8 cellular contexts compared by ENCODE assay signal in genomic region chr17:1111599-1112443, GRCh38.
DNase-seq lines count a peak whose midpoint lies in the region; ATAC-seq and TF ChIP-seq lines count a peak whose summit lies in the region.

No MANE protein-coding gene starts in this region.

- H3K4me1 ChIP-seq in gastroesophageal sphincter = peaks cover 8 to 74% (median 51%) of the 10 kb centered on the region in 3 donors

- H3K27ac ChIP-seq in gastroesophageal sphincter (peak overlapping the region; percentile 82 to 97 (median 92)), skin epidermis (peak overlapping the region; percentile 26 to 98 (median 91))

- no peaks in the 10 kb centered on the region for H3K36me3 ChIP-seq in gastroesophageal sphincter

- H3K27ac Mint-ChIP-seq in HFFc6 = peak overlapping the region; percentile 95

- H3K27me3 ChIP-seq in gastroesophageal sphincter = no peaks in the 10 kb centered on the region

- no peak overlapping the region for H3K4me3 ChIP-seq in gastroesophageal sphincter
- H3K4me3 ChIP-seq in skin epidermis = no peak overlapping the region

- 71 to 78% methylated on average over 9 to 18 of the region's 22 CpGs for WGBS in gastroesophageal sphincter (ENCODE audit: low coverage in 1 of 2), 2 donors

- TF ChIP-seq EP300 in gastroesophageal sphincter (IDR thresholded peaks at IDR 0.05) = no peak

- peak overlapping the region; percentile 70 for H3K4me3 Mint-ChIP-seq in HFFc6

- DNase-seq in HFFc6 = no peak
- peak; percentile 18 for DNase-seq in RPMI8226
- DNase-seq in NCI-H524 treated with DMSO at 0.1 percent for 48 hours (lab: John Stamatoyannopoulos, UW) = no peak

- no peak for TF ChIP-seq POLR2A in gastroesophageal sphincter (IDR thresholded peaks at IDR 0.05)

- no peaks in the 10 kb centered on the region for H3K9me3 ChIP-seq in gastroesophageal sphincter

- H3K9me3 Mint-ChIP-seq in HFFc6 = no peaks in the 10 kb centered on the region

- ATAC-seq in gastroesophageal sphincter (peak; percentile 0), HG03139 (IDR thresholded peaks at IDR 0.05; ENCODE audit: unreplicated experiment) (no peak), HG03565 (IDR thresholded peaks at IDR 0.05; ENCODE audit: unreplicated experiment) (no peak), GM18498 (IDR thresholded peaks at IDR 0.05; ENCODE audit: unreplicated experiment) (no peak)

- H3K4me1 Mint-ChIP-seq in HFFc6 (ENCODE audit: low read depth) = peaks cover 49% of the 10 kb centered on the region

- no peak for TF ChIP-seq CTCF in HFFc6 (IDR thresholded peaks at IDR 0.05)
- no peak for TF ChIP-seq CTCF in gastroesophageal sphincter (IDR thresholded peaks at IDR 0.05)

- peaks cover 1% of the 10 kb centered on the region for H3K27me3 Mint-ChIP-seq in HFFc6 (ENCODE audit: insufficient read depth)

- H3K36me3 Mint-ChIP-seq in HFFc6 (ENCODE audit: low read depth) = no peaks in the 10 kb centered on the region
